ENCODE assay signal across 17 cellular contexts in genomic region chr1:222914861-222915632, GRCh38.
DNase-seq lines count a peak whose midpoint lies in the region; ATAC-seq, FAIRE-seq and TF ChIP-seq lines count a peak whose summit lies in the region.
"Had no signal": no experiment of that assay in that cellular context is flagged by ENCODE, and none has a peak within 500 bp of the region (broad histone marks: within the 10 kb centered on the region; RNA-seq: fewer than 3 reads in every experiment).

No MANE protein-coding gene starts in this region.

- H3K36me3 ChIP-seq in mammary epithelial cell (ENCODE audit: insufficient read depth, low read length) (no peaks in the 10 kb centered on the region), bronchial epithelial cell (ENCODE audit: control insufficient read depth, insufficient read depth, low read length) (no peaks in the 10 kb centered on the region), upper lobe of left lung (no peaks in the 10 kb centered on the region), hepatocyte (replicated peaks; ENCODE audit: insufficient read depth, low read depth) (no peaks in the 10 kb centered on the region)
- H3K36me3 ChIP-seq: ascending aorta, transverse colon had no signal

- H3K27me3 Mint-ChIP-seq in MCF 10A (ENCODE audit: insufficient read depth, unreplicated experiment): no peaks in the 10 kb centered on the region

- H3K27me3 ChIP-seq in mammary epithelial cell (ENCODE audit: insufficient read depth, low read length) (no peaks in the 10 kb centered on the region), bronchial epithelial cell (ENCODE audit: control insufficient read depth, insufficient read depth, low read length) (no peaks in the 10 kb centered on the region), upper lobe of left lung (no peaks in the 10 kb centered on the region), hepatocyte (no peaks in the 10 kb centered on the region)
- H3K27me3 ChIP-seq: ascending aorta, transverse colon had no signal

- H3K79me2 ChIP-seq in mammary epithelial cell (ENCODE audit: insufficient read depth, low read length): no peaks in the 10 kb centered on the region
- peaks cover 4% of the 10 kb centered on the region for H3K79me2 ChIP-seq in hepatocyte

- POLR2A ChIA-PET in MCF 10A (lab: Yijun Ruan, JAX): interaction anchor here (0.9 to 1.3 kb wide), 3 partner anchors 10 to 83 kb away, joined by 3 to 5 read pairs (median 3); no protein-coding TSS in a partner anchor

- TF ChIP-seq POLR2A in upper lobe of left lung (IDR thresholded peaks at IDR 0.05): no peak

- intact Hi-C loops in MCF 10A (cut with micrococcal nuclease) (no loop called here), mammary epithelial cell (cut with micrococcal nuclease) (no loop called here)

- H3K9ac ChIP-seq in mammary epithelial cell (ENCODE audit: insufficient read depth, low read length): no peak overlapping the region
- H3K9ac ChIP-seq: SK-N-SH had no signal

- TF ChIP-seq CTCF in MCF 10A (IDR thresholded peaks at IDR 0.05; ENCODE audit: unreplicated experiment): no peak
- no peak for TF ChIP-seq CTCF in mammary epithelial cell (conservative IDR thresholded peaks at IDR 0.05 in 1 of 2, IDR thresholded peaks at IDR 0.05 in 1 of 2; ENCODE audit: extremely low read depth in 1 of 2, insufficient read depth in 1 of 2, low read depth in 1 of 2, low read length in 2 of 2)
- peak; percentile 1 for TF ChIP-seq CTCF in bronchial epithelial cell (IDR thresholded peaks at IDR 0.05; ENCODE audit: insufficient read depth, low read length, severe bottlenecking)
- TF ChIP-seq CTCF in upper lobe of left lung (IDR thresholded peaks at IDR 0.05): no peak
- TF ChIP-seq CTCF in hepatocyte (IDR thresholded peaks at IDR 0.05; ENCODE audit: poor library complexity): no peak

- TF ChIP-seq EP300 in upper lobe of left lung (IDR thresholded peaks at IDR 0.05): no peak

- peak; percentile 64 for FAIRE-seq in bronchial epithelial cell (lab: Jason Lieb, UNC)
- FAIRE-seq: H54 had no signal

- H3K4me1 ChIP-seq in mammary epithelial cell (ENCODE audit: insufficient read depth, low read length): no peaks in the 10 kb centered on the region
- peaks cover 0 to 14% (median 2%) of the 10 kb centered on the region in 4 donors for H3K4me1 ChIP-seq in upper lobe of left lung
- H3K4me1 ChIP-seq in hepatocyte (ENCODE audit: insufficient read depth): peaks cover 13% of the 10 kb centered on the region
- H3K4me1 ChIP-seq: transverse colon had no signal

- H3K9me3 ChIP-seq in mammary epithelial cell (replicated peaks; ENCODE audit: insufficient read depth, low read length) (peaks cover 5% of the 10 kb centered on the region), upper lobe of left lung (peaks cover 0 to 9% (median 7%) of the 10 kb centered on the region in 4 donors), hepatocyte (ENCODE audit: low read depth) (no peaks in the 10 kb centered on the region)
- H3K9me3 ChIP-seq: SK-N-SH had no signal

- H3K27ac ChIP-seq in mammary epithelial cell (ENCODE audit: insufficient read depth, low read depth, low read length) (no peak overlapping the region), upper lobe of left lung (no peak overlapping the region), hepatocyte (no peak overlapping the region)
- H3K27ac ChIP-seq: 22Rv1, ascending aorta, transverse colon had no signal

- CTCF ChIA-PET in MCF 10A (lab: Yijun Ruan, JAX) (interaction anchor here (0.6 to 0.7 kb wide), 3 partner anchors 89 to 122 kb away, joined by 3 to 4 read pairs (median 3); no protein-coding TSS in a partner anchor), mammary epithelial cell (lab: Charles Lee; ENCODE audit: low non-redundant PET) (no interaction called here)

- H3K4me2 ChIP-seq in mammary epithelial cell (ENCODE audit: insufficient read depth, low read depth, low read length): no peak overlapping the region
- no peak overlapping the region for H3K4me2 ChIP-seq in hepatocyte
- H3K4me2 ChIP-seq: SK-N-SH had no signal

- H3K9me3 Mint-ChIP-seq in MCF 10A (ENCODE audit: unreplicated experiment): peaks cover 8% of the 10 kb centered on the region

- H3K27ac Mint-ChIP-seq in MCF 10A (ENCODE audit: low read depth, unreplicated experiment): no peak overlapping the region

- dilution Hi-C loops in mammary epithelial cell (cut with HindIII; ENCODE audit: low sequenced_read_pairs): no loop called here

- BruUV-seq in MCF 10A (replicated peaks; lab: Mats Ljungman, UMichigan): no TSS peak
- BruUV-seq in mammary epithelial cell (replicated peaks; lab: Mats Ljungman, UMichigan): no TSS peak

- no peaks in the 10 kb centered on the region for H3K9me2 ChIP-seq in hepatocyte (replicated peaks; ENCODE audit: insufficient read depth)
- H3K9me2 ChIP-seq: SK-N-SH had no signal

- H4K20me1 ChIP-seq in mammary epithelial cell (ENCODE audit: insufficient read depth, low read length) (no peaks in the 10 kb centered on the region), hepatocyte (ENCODE audit: insufficient read depth, poor library complexity, severe bottlenecking) (no peaks in the 10 kb centered on the region)

- H3K4me1 Mint-ChIP-seq in MCF 10A (ENCODE audit: insufficient read depth, unreplicated experiment): peaks cover 27% of the 10 kb centered on the region

- in situ Hi-C loops in mammary epithelial cell (cut with MboI; ENCODE audit: low sequenced_read_pairs in 2 of 2): no loop called here

- ATAC-seq in upper lobe of left lung (ENCODE audit: low FRiP score in 2 of 2): peak; percentile 67 to 91

- DNase-seq in MCF 10A (ENCODE audit: unreplicated experiment) (peak; percentile 87), mammary epithelial cell (no peak), bronchial epithelial cell (ENCODE audit: low read depth) (peak; percentile 90), iris pigment epithelial cell (ENCODE audit: low read depth) (peak; percentile 87), upper lobe of left lung (no peak), hepatocyte (ENCODE audit: low spot score) (no peak), DMS114 treated with DMSO at 0.1 percent for 48 hours (lab: John Stamatoyannopoulos, UW; ENCODE audit: unreplicated experiment) (no peak)
- DNase-seq in activated T-cell treated with anti-CD3 and anti-CD28 coated beads, Interleukin-2, amount 50 U/mL, for 1 hour: no peak
- DNase-seq: activated effector memory CD4-positive, alpha-beta T cell treated with anti-CD3 and anti-CD28 coated beads, Interleukin-2, amount 50 U/mL, for 16 hours; left cardiac atrium; NCI-H1105 treated with DMSO at 0.1 percent for 48 hours; SK-N-SH; stimulated activated CD4-positive, alpha-beta T cell treated with anti-CD3 and anti-CD28 coated beads, Interleukin-2, amount 100 ng/mL, for 24 hours; transverse colon had no signal

- H2AFZ ChIP-seq in mammary epithelial cell (ENCODE audit: low read depth, low read length) (no peak overlapping the region), hepatocyte (no peak overlapping the region)

- H3K36me3 Mint-ChIP-seq in MCF 10A (ENCODE audit: insufficient read depth, unreplicated experiment): no peaks in the 10 kb centered on the region

- 92% methylated on average over 2 of the region's 2 CpGs for WGBS in mammary epithelial cell (ENCODE audit: low coverage, missing lambda C conversion rate)
- WGBS in upper lobe of left lung, 2 donors: 84 to 86% methylated on average over 2 of the region's 2 CpGs
- WGBS in hepatocyte (ENCODE audit: low lambda C conversion rate, missing lambda C conversion rate): 94% methylated on average over 2 of the region's 2 CpGs

- H3K4me3 ChIP-seq in mammary epithelial cell (replicated peaks in 1 of 3; ENCODE audit: insufficient read depth in 1 of 3, low read depth in 2 of 3, low read length in 3 of 3) (no peak overlapping the region), bronchial epithelial cell (ENCODE audit: low read depth, low read length) (no peak overlapping the region), upper lobe of left lung (no peak overlapping the region), hepatocyte (no peak overlapping the region)
- H3K4me3 ChIP-seq: ascending aorta, transverse colon had no signal

- no peak overlapping the region for H3K4me3 Mint-ChIP-seq in MCF 10A (ENCODE audit: unreplicated experiment)

Comparison
In these comparisons a context has a peak if more than half of its experiments do, and no peak if none do; other contexts are left out.
1. DNase-seq: peak in MCF 10A (single experiment), bronchial epithelial cell (single experiment) and iris pigment epithelial cell (single experiment); none in mammary epithelial cell (single experiment), upper lobe of left lung (0 of 2), hepatocyte (single experiment), DMS114 treated with DMSO at 0.1 percent for 48 hours (single experiment) and activated T-cell treated with anti-CD3 and anti-CD28 coated beads, Interleukin-2, amount 50 U/mL, for 1 hour (single experiment).